In the genomic region with DNA sequence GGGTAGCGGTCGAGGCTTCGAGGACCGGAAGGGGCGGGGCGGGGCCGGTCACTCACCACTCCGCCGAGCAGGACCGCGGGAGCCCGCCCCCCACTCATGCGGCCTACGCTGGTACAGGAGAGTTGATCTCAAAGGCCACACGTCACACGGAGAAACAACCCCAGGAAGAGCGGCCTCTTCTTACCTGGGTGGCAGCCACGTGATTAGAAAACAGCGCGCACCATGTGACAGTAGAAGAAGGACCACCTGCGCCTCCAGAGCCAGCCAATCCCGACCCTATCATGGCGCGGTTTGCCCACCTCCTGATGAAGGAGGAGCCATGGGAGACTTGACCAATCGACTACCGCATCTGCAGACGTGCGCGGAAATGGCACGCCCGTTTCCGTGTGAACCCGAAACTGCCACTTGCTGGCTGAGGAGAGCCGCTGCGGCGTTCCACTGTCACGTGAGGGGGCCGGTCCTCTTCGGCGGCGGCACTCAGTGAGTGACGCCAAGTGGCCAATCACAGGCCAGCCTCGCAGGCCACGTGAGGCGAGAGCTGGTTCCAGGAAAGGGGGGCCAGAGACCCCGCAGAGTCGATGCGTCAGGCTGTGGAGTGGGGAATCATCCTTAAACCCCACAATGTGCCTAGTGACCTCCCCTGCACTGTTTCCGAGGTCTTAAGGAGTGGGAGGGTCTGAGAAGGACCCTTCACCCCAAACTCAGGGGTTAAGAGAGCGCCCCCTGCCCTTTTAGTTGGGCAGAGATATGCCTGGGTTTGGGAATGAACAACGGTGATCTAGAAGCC, we compare ENCODE assay signal across 1 cellular context.
A peak's percentile ranks its signal among the peaks of the same experiment; 100 is the strongest.
TF ChIP-seq lines count a peak whose summit lies in the region.

CUTA (minus strand) TSS at position 205 of the 787 bp plus-strand sequence; CDS start at position 98, 107 bp downstream.

TF ChIP-seq in K562, 482 proteins besides CTCF, POLR2A, EP300 and RAD21 (continued from another document and continues in another):
- TF ChIP-seq ZNF512 (tag; IDR thresholded peaks at IDR 0.05) (no peak), RHOXF2B (CRISPR knock-in tag; conservative IDR thresholded peaks at IDR 0.05) (peak; percentile 80; the same call in 1 of the 2 replicates), MCM7 (IDR thresholded peaks at IDR 0.05) (no peak), TEAD2 (tag; IDR thresholded peaks at IDR 0.05) (no peak), BHLHE40 (IDR thresholded peaks at IDR 0.05; ENCODE audit: low read length) (peak; percentile 100), ZNF431 (CRISPR knock-in tag; IDR thresholded peaks at IDR 0.05) (no peak), HDAC8 (tag; IDR thresholded peaks at IDR 0.05) (no peak), ZNF24 (IDR thresholded peaks at IDR 0.05) (no peak), PBX2 (CRISPR knock-in tag; IDR thresholded peaks at IDR 0.05; ENCODE audit: low read depth) (no peak), PBX2 (tag; conservative IDR thresholded peaks at IDR 0.05; ENCODE audit: low read depth) (peak; percentile 83), GTF2B (IDR thresholded peaks at IDR 0.05; ENCODE audit: extremely low read depth, insufficient read length) (no peak), ZNF274 (IDR thresholded peaks at IDR 0.05; ENCODE audit: borderline replicate concordance, low read depth, low read length) (no peak), ZNF707 (CRISPR knock-in tag; conservative IDR thresholded peaks at IDR 0.05) (no peak; the same call in 1 of the 2 replicates), ZBTB1 (CRISPR knock-in tag; IDR thresholded peaks at IDR 0.05; ENCODE audit: borderline replicate concordance, low read depth) (no peak; the same call in 1 of the 2 replicates), ZNF311 (CRISPR knock-in tag; IDR thresholded peaks at IDR 0.05) (peak; percentile 24; the same call in 1 of the 2 replicates), ZNF583 (CRISPR knock-in tag; IDR thresholded peaks at IDR 0.05) (peak; percentile 60), CCAR2 (IDR thresholded peaks at IDR 0.05; ENCODE audit: low read depth, low read length) (no peak), ZFP91 (CRISPR knock-in tag; IDR thresholded peaks at IDR 0.05) (peak; percentile 50; the same call in 1 of the 2 replicates), PRPF4 (IDR thresholded peaks at IDR 0.05; ENCODE audit: insufficient read depth, low read depth, low read length, poor library complexity, severe bottlenecking) (no peak), ZBTB7A (IDR thresholded peaks at IDR 0.05; ENCODE audit: borderline replicate concordance, control insufficient read depth, low read depth, low read length) (peak; percentile 98), GATAD2B (IDR thresholded peaks at IDR 0.05; ENCODE audit: borderline replicate concordance) (no peak; the same call in 1 of the 2 replicates), PHTF2 (CRISPR knock-in tag; IDR thresholded peaks at IDR 0.05) (no peak), TAL1 (IDR thresholded peaks at IDR 0.05) (no peak), POLR2H (tag; IDR thresholded peaks at IDR 0.05; ENCODE audit: low read depth) (peak; percentile 74), RCOR1 (IDR thresholded peaks at IDR 0.05; ENCODE audit: borderline replicate concordance in 1 of 2, low read depth in 2 of 2, low read length in 2 of 2) (peak; percentile 7 to 74; a peak in 3 of 4 replicates), E2F1 (CRISPR knock-in tag; IDR thresholded peaks at IDR 0.05) (peak; percentile 88), EHMT2 (IDR thresholded peaks at IDR 0.05) (no peak), MECOM (CRISPR knock-in tag; IDR thresholded peaks at IDR 0.05) (no peak), TEAD4 (IDR thresholded peaks at IDR 0.05; ENCODE audit: low read length) (peak; percentile 30; the same call in 1 of the 2 replicates), TEAD4 (CRISPR knock-in tag; IDR thresholded peaks at IDR 0.05; ENCODE audit: borderline replicate concordance) (no peak), SRSF1 (IDR thresholded peaks at IDR 0.05; ENCODE audit: low read depth, low read length) (no peak), ETV6 (IDR thresholded peaks at IDR 0.05; ENCODE audit: borderline replicate concordance in 1 of 2, low read depth in 2 of 2, low read length in 1 of 2) (peak in 1 of 2 experiments; percentile 59; a peak in 1 of 4 replicates), ETV6 (CRISPR knock-in tag; IDR thresholded peaks at IDR 0.05; ENCODE audit: borderline replicate concordance) (no peak), CC2D1A (IDR thresholded peaks at IDR 0.05) (no peak), HBP1 (CRISPR knock-in tag; IDR thresholded peaks at IDR 0.05) (no peak; the same call in 1 of the 2 replicates), FOXJ3 (CRISPR knock-in tag; IDR thresholded peaks at IDR 0.05) (no peak)
- TF ChIP-seq, protein P1, sequence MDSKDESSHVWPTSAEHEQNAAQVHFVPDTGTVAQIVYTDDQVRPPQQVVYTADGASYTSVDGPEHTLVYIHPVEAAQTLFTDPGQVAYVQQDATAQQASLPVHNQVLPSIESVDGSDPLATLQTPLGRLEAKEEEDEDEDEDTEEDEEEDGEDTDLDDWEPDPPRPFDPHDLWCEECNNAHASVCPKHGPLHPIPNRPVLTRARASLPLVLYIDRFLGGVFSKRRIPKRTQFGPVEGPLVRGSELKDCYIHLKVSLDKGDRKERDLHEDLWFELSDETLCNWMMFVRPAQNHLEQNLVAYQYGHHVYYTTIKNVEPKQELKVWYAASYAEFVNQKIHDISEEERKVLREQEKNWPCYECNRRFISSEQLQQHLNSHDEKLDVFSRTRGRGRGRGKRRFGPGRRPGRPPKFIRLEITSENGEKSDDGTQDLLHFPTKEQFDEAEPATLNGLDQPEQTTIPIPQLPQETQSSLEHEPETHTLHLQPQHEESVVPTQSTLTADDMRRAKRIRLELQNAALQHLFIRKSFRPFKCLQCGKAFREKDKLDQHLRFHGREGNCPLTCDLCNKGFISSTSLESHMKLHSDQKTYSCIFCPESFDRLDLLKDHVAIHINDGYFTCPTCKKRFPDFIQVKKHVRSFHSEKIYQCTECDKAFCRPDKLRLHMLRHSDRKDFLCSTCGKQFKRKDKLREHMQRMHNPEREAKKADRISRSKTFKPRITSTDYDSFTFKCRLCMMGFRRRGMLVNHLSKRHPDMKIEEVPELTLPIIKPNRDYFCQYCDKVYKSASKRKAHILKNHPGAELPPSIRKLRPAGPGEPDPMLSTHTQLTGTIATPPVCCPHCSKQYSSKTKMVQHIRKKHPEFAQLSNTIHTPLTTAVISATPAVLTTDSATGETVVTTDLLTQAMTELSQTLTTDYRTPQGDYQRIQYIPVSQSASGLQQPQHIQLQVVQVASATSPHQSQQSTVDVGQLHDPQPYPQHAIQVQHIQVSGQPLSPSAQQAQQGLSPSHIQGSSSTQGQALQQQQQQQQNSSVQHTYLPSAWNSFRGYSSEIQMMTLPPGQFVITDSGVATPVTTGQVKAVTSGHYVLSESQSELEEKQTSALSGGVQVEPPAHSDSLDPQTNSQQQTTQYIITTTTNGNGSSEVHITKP (IDR thresholded peaks at IDR 0.05; ENCODE audit: partially characterized antibody), result peak; percentile 65
- TF ChIP-seq, protein P2, sequence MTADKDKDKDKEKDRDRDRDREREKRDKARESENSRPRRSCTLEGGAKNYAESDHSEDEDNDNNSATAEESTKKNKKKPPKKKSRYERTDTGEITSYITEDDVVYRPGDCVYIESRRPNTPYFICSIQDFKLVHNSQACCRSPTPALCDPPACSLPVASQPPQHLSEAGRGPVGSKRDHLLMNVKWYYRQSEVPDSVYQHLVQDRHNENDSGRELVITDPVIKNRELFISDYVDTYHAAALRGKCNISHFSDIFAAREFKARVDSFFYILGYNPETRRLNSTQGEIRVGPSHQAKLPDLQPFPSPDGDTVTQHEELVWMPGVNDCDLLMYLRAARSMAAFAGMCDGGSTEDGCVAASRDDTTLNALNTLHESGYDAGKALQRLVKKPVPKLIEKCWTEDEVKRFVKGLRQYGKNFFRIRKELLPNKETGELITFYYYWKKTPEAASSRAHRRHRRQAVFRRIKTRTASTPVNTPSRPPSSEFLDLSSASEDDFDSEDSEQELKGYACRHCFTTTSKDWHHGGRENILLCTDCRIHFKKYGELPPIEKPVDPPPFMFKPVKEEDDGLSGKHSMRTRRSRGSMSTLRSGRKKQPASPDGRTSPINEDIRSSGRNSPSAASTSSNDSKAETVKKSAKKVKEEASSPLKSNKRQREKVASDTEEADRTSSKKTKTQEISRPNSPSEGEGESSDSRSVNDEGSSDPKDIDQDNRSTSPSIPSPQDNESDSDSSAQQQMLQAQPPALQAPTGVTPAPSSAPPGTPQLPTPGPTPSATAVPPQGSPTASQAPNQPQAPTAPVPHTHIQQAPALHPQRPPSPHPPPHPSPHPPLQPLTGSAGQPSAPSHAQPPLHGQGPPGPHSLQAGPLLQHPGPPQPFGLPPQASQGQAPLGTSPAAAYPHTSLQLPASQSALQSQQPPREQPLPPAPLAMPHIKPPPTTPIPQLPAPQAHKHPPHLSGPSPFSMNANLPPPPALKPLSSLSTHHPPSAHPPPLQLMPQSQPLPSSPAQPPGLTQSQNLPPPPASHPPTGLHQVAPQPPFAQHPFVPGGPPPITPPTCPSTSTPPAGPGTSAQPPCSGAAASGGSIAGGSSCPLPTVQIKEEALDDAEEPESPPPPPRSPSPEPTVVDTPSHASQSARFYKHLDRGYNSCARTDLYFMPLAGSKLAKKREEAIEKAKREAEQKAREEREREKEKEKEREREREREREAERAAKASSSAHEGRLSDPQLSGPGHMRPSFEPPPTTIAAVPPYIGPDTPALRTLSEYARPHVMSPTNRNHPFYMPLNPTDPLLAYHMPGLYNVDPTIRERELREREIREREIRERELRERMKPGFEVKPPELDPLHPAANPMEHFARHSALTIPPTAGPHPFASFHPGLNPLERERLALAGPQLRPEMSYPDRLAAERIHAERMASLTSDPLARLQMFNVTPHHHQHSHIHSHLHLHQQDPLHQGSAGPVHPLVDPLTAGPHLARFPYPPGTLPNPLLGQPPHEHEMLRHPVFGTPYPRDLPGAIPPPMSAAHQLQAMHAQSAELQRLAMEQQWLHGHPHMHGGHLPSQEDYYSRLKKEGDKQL (CRISPR knock-in tag; IDR thresholded peaks at IDR 0.05; ENCODE audit: borderline replicate concordance), result no peak
